Comparison of ENCODE assay signal across 8 cellular contexts in the genomic region with DNA sequence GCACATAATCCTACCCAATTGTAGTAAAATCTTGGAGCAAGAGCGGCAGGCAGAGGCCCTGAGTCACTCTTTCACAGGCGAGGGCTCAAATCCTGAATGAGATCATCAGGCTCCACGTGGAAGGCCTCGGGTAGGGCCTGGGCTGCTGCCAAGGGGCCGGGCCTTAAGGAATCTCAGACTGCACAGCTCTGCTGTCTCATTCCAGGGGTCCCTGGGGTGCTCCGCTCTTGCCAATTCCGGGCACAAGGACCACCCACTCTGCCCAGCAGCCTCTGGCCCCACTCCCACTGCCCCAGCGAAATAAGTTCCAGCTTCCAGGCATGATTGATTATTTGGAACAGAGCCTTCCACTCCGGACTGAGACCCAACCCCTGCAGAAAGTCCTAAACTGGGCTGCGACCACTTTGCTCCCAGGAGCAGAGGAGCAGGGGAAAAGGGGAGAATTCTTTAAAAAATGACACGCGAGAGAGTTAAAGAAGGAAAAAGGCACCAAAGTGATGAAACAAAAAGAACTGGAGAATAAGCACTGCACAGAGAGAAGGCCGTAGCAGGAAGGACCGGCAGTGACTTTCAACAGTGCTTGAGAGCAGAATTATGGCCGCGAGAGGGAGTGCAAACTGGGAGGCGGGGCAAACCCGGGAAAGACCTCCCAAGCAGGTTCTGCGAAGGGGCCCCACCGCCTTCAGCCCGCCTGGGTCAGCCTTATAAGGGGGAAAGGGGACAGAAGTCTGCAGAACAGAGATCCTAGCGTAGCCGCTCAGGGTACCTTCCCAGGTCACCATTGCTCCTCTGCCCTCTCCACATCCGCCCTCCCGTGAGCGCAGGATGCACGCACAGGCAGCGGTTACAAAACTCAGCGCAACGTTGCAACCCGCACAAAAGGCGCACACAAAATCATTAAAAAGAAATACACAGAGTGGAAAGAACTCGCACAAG. TPM values are rescaled to one million over a fixed set of nuclear protein-coding genes. Genes with fewer than 3 reads are reported as not detected.
DNase-seq lines count a peak whose midpoint lies in the region; ATAC-seq, FAIRE-seq and TF ChIP-seq lines count a peak whose summit lies in the region.

No MANE protein-coding gene starts in this region.

- intact Hi-C loops in gastrocnemius medialis (cut with DNase I; ENCODE audit: low total_unique reads): loop anchor here (1.0 to 5.0 kb wide), 2 partner anchors 793 to 1224 kb away; no protein-coding TSS in a partner anchor

- H3K36me3 Mint-ChIP-seq in GM23338 (ENCODE audit: low read depth): peaks cover 50% of the 10 kb centered on the region

- peaks cover 3% of the 10 kb centered on the region; the same call in 2 of the 3 replicates for H3K9me3 Mint-ChIP-seq in GM23338

- peak overlapping the region; percentile 90 for H3K27ac Mint-ChIP-seq in GM23338

- H3K9me2 ChIP-seq in GM23338 (ENCODE audit: insufficient read depth): no peaks in the 10 kb centered on the region

- peak overlapping the region; percentile 88 for H3K4me3 ChIP-seq in GM23338
- H3K4me3 ChIP-seq in gastrocnemius medialis: peak overlapping the region; percentile 65 to 88 (median 80)

- peak overlapping the region; percentile 89 for H2AFZ ChIP-seq in GM23338

- peaks cover 37% of the 10 kb centered on the region for H3K27me3 Mint-ChIP-seq in GM23338 (ENCODE audit: insufficient read depth, low read depth, poor library complexity)

- no peaks in the 10 kb centered on the region for H4K20me1 ChIP-seq in GM23338 (replicated peaks; ENCODE audit: insufficient read depth)

- peak; percentile 88 for FAIRE-seq in RCC 7860 (lab: Jason Lieb, UNC)

- peak; percentile 25 to 33; a peak in 2 of 4 replicates for TF ChIP-seq CTCF in GM23338 (conservative IDR thresholded peaks at IDR 0.05; ENCODE audit: low read depth in 2 of 2)
- TF ChIP-seq CTCF in gastrocnemius medialis (IDR thresholded peaks at IDR 0.05 in 4 of 5, conservative IDR thresholded peaks at IDR 0.05 in 1 of 5): peak in 2 of 5 experiments; percentile 48 to 54

- no peaks in the 10 kb centered on the region for H3F3A ChIP-seq in GM23338 (replicated peaks; ENCODE audit: low read depth)

- DNase-seq in 8988T: peak; percentile 90
- peak; percentile 83 for DNase-seq in GM23338 (ENCODE audit: low spot score)
- DNase-seq in RCC 7860 (ENCODE audit: low spot score): peak; percentile 91
- DNase-seq in cerebellar cortex (ENCODE audit: low spot score): peak; percentile 86
- peak; percentile 97 for DNase-seq in iris pigment epithelial cell (ENCODE audit: low read depth)
- DNase-seq in gastrocnemius medialis: peak; percentile 85 to 96
- no peak for DNase-seq in NCI-H2196 treated with DMSO at 0.1 percent for 48 hours (lab: John Stamatoyannopoulos, UW; ENCODE audit: unreplicated experiment)

- peaks cover 10% of the 10 kb centered on the region; the same call in 1 of the 2 replicates for H3K4me1 ChIP-seq in GM23338 (ENCODE audit: insufficient read depth)
- H3K4me1 ChIP-seq in gastrocnemius medialis: peaks cover 29 to 43% of the 10 kb centered on the region in 2 donors

- in situ Hi-C loops in gastrocnemius medialis (cut with MboI; ENCODE audit: low sequenced_read_pairs in 4 of 4): loop anchor here (5.0 to 25.0 kb wide), 5 partner anchors 68 to 1902 kb away; no protein-coding TSS in a partner anchor

- peak overlapping the region; percentile 61; the same call in 1 of the 2 replicates for H3K27ac ChIP-seq in GM23338 (ENCODE audit: low read depth)
- H3K27ac ChIP-seq in gastrocnemius medialis: peak overlapping the region; percentile 88 to 96 (median 90)

- peak overlapping the region; percentile 93 for H3K4me3 Mint-ChIP-seq in GM23338

- peaks cover 19% of the 10 kb centered on the region for H3K4me1 Mint-ChIP-seq in GM23338

- H3K4me2 ChIP-seq in GM23338: peak overlapping the region; percentile 92

- peaks cover 35% of the 10 kb centered on the region for H3K79me2 ChIP-seq in GM23338 (replicated peaks; ENCODE audit: insufficient read depth)

- ATAC-seq in GM23338 (peak; percentile 14), gastrocnemius medialis (peak; percentile 61 to 62), HG03039 (IDR thresholded peaks at IDR 0.05; ENCODE audit: unreplicated experiment) (no peak)

- H3K27me3 ChIP-seq in GM23338 (ENCODE audit: insufficient read depth) (peaks cover 39% of the 10 kb centered on the region), gastrocnemius medialis (no peaks in the 10 kb centered on the region)

- peak; percentile 28 to 57 for TF ChIP-seq POLR2A in gastrocnemius medialis (IDR thresholded peaks at IDR 0.05)

- H3K36me3 ChIP-seq in GM23338 (ENCODE audit: insufficient read depth): peaks cover 33% of the 10 kb centered on the region
- peaks cover 0 to 38% of the 10 kb centered on the region in 2 donors for H3K36me3 ChIP-seq in gastrocnemius medialis

- H3K9me3 ChIP-seq in gastrocnemius medialis: no peaks in the 10 kb centered on the region

TF ChIP-seq in GM23338, 12 proteins besides CTCF, POLR2A, EP300 and RAD21:
- TF ChIP-seq POLR2AphosphoS5 (IDR thresholded peaks at IDR 0.05; ENCODE audit: low read depth) (peak; percentile 36; the same call in 1 of the 2 replicates), ZNF114 (CRISPR knock-in tag; IDR thresholded peaks at IDR 0.05) (no peak), EZH2 (IDR thresholded peaks at IDR 0.05; ENCODE audit: low read depth, unreplicated experiment) (peak; percentile 60)
- TF ChIP-seq, protein P1, sequence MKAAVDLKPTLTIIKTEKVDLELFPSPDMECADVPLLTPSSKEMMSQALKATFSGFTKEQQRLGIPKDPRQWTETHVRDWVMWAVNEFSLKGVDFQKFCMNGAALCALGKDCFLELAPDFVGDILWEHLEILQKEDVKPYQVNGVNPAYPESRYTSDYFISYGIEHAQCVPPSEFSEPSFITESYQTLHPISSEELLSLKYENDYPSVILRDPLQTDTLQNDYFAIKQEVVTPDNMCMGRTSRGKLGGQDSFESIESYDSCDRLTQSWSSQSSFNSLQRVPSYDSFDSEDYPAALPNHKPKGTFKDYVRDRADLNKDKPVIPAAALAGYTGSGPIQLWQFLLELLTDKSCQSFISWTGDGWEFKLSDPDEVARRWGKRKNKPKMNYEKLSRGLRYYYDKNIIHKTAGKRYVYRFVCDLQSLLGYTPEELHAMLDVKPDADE (IDR thresholded peaks at IDR 0.05): no peak

RNA-seq across cellular contexts. Expression of gene ADAMTS1, which starts 2.0 kb away (rescaled TPM):
- 14.1 and 15.4 TPM in 2 replicates for total RNA-seq in GM23338 (2014; rRNA removed; shearing (Covaris generic))
- polyA plus RNA-seq in GM23338 (2016; fragmentation: Nextera tagmentation; extraction: Ambion mirVana): 5.6 and 6.1 TPM in 2 replicates
- total RNA-seq in gastrocnemius medialis: 10 to 100 TPM; 23.7 to 43.8 (median 33.1) TPM
